ENCODE assay signal across 8 cellular contexts in the genomic region with DNA sequence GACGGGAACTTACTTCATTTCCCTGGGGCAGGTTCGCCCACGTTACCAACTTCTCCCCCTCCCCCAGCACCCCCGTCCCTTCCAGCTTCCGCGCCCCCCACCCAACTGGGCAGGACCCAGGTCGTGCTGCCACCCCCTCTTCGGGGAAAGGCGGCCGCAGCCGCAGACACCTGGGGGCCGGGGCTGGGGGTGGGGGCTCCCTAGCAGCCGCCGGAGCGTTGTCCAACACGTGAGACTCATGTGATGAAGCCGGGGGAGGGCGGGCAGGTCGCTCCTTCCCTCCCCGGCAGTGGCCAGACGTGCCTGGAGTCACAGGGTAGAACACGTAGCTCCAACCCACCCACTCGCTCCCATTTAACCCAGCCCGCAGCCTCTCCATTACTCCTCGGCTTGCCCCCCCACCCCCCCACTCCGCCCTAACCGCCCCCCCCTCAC. TPM values are rescaled to one million over a fixed set of nuclear protein-coding genes. Genes with fewer than 3 reads are reported as not detected.
DNase-seq lines count a peak whose midpoint lies in the region; ATAC-seq and TF ChIP-seq lines count a peak whose summit lies in the region.

No MANE protein-coding gene starts in this region.

- CTCF ChIA-PET in activated naive CD4-positive, alpha-beta T cell treated with anti-CD3 and anti-CD28 coated beads, Interleukin-2, amount 10 ng/mL, durations not matched to agents 7 days and 5 days (lab: Charles Lee) = interaction anchor here (0.7 to 11.3 kb wide), 18 partner anchors 41 to 266 kb away, joined by 3 to 158 read pairs (median 7); no protein-coding TSS in a partner anchor

- peaks cover 49% of the 10 kb centered on the region for H3K36me3 Mint-ChIP-seq in activated naive CD4-positive, alpha-beta T cell treated with anti-CD3 and anti-CD28 coated beads, Interleukin-2, amount 10 ng/mL, durations not matched to agents 7 days and 5 days

- no peak for TF ChIP-seq CTCF in DOHH2 (IDR thresholded peaks at IDR 0.05; ENCODE audit: low read depth, low read length, poor library complexity, severe bottlenecking)
- no peak for TF ChIP-seq CTCF in tibial artery (IDR thresholded peaks at IDR 0.05)

- peaks cover 59% of the 10 kb centered on the region for H3K4me1 ChIP-seq in DOHH2 (ENCODE audit: control insufficient read depth, low read length)
- peaks cover 16% of the 10 kb centered on the region for H3K4me1 ChIP-seq in SJCRH30
- H3K4me1 ChIP-seq in tibial artery = peaks cover 0 to 51% (median 37%) of the 10 kb centered on the region in 4 donors

- H3K4me3 ChIP-seq in DOHH2 (ENCODE audit: low read length) (peak overlapping the region; percentile 74), SJCRH30 (peak overlapping the region; percentile 67), tibial artery (peak overlapping the region; percentile 60 to 85)

- DNase-seq in SJCRH30 (peak; percentile 86 to 87), germinal center (ENCODE audit: low spot score) (peak; percentile 63), nucleus accumbens (lab: John Stamatoyannopoulos, UW) (peak; percentile 45 to 93 (median 84)), tibial artery (peak; percentile 97 to 98)
- peak; percentile 97 for DNase-seq in activated naive CD4-positive, alpha-beta T cell treated with anti-CD3 and anti-CD28 coated beads, Interleukin-2, amount 10 ng/mL, durations not matched to agents 7 days and 5 days

- H3K27me3 Mint-ChIP-seq in activated naive CD4-positive, alpha-beta T cell treated with anti-CD3 and anti-CD28 coated beads, Interleukin-2, amount 10 ng/mL, durations not matched to agents 7 days and 5 days = no peaks in the 10 kb centered on the region

- TF ChIP-seq RAD21 in Ishikawa (IDR thresholded peaks at IDR 0.05; ENCODE audit: low read depth) = no peak

- H3K9me3 ChIP-seq in DOHH2 (ENCODE audit: control insufficient read depth, insufficient read depth, low read length) (no peaks in the 10 kb centered on the region), SJCRH30 (replicated peaks) (no peaks in the 10 kb centered on the region), tibial artery (no peaks in the 10 kb centered on the region)

- H3K4me1 Mint-ChIP-seq in activated naive CD4-positive, alpha-beta T cell treated with anti-CD3 and anti-CD28 coated beads, Interleukin-2, amount 10 ng/mL, durations not matched to agents 7 days and 5 days = peaks cover 56% of the 10 kb centered on the region

- H3K27ac ChIP-seq in DOHH2 (ENCODE audit: low read depth, low read length) (peak overlapping the region; percentile 45), SJCRH30 (peak overlapping the region; percentile 79), tibial artery (peak overlapping the region; percentile 95 to 99)

- no peaks in the 10 kb centered on the region for H3K9me2 ChIP-seq in DOHH2 (replicated peaks; ENCODE audit: control insufficient read depth, low read length)

- H3K27me3 ChIP-seq in DOHH2 (ENCODE audit: control insufficient read depth, low read length) = peaks cover 74% of the 10 kb centered on the region
- H3K27me3 ChIP-seq in SJCRH30 = no peaks in the 10 kb centered on the region
- no peaks in the 10 kb centered on the region for H3K27me3 ChIP-seq in tibial artery

- H3K4me3 Mint-ChIP-seq in activated naive CD4-positive, alpha-beta T cell treated with anti-CD3 and anti-CD28 coated beads, Interleukin-2, amount 10 ng/mL, durations not matched to agents 7 days and 5 days = peak overlapping the region; percentile 97

- H3K9me3 Mint-ChIP-seq in activated naive CD4-positive, alpha-beta T cell treated with anti-CD3 and anti-CD28 coated beads, Interleukin-2, amount 10 ng/mL, durations not matched to agents 7 days and 5 days = no peaks in the 10 kb centered on the region

- 0 out of 2 replicates have a peak, but pooled peaks cover 2% of the 10 kb centered on the region for H3F3A ChIP-seq in DOHH2 (ENCODE audit: control insufficient read depth, insufficient read depth)

- TF ChIP-seq EP300 in Ishikawa (IDR thresholded peaks at IDR 0.05; ENCODE audit: borderline replicate concordance) = no peak

- 0 out of 2 replicates have a peak, but pooled peaks cover 8% of the 10 kb centered on the region for H4K20me1 ChIP-seq in DOHH2 (ENCODE audit: control insufficient read depth, insufficient read depth, low read depth, low read length)

- intact Hi-C loops in tibial artery (cut with DNase I; ENCODE audit: low total_unique reads) = loop anchor here (2.0 to 10.0 kb wide), 2 partner anchors 84 to 170 kb away; no protein-coding TSS in a partner anchor

- H3K79me2 ChIP-seq in DOHH2 (ENCODE audit: control insufficient read depth, low read length) = no peaks in the 10 kb centered on the region

- ATAC-seq in GM21717 (IDR thresholded peaks at IDR 0.05; ENCODE audit: unreplicated experiment) = peak; percentile 44

- H3K27ac Mint-ChIP-seq in activated naive CD4-positive, alpha-beta T cell treated with anti-CD3 and anti-CD28 coated beads, Interleukin-2, amount 10 ng/mL, durations not matched to agents 7 days and 5 days = peak overlapping the region; percentile 99

- H3K4me2 ChIP-seq in DOHH2 (ENCODE audit: low read length) = peak overlapping the region; percentile 85

- H3K36me3 ChIP-seq in DOHH2 (ENCODE audit: control insufficient read depth, low read length) = peaks cover 10% of the 10 kb centered on the region; the same call in 1 of the 2 replicates
- H3K36me3 ChIP-seq in SJCRH30 = no peaks in the 10 kb centered on the region
- H3K36me3 ChIP-seq in tibial artery = peaks cover 0 to 12% (median 12%) of the 10 kb centered on the region in 3 donors

TF ChIP-seq in Ishikawa, 13 proteins besides CTCF, POLR2A, EP300 and RAD21:
- TF ChIP-seq, protein P1, sequence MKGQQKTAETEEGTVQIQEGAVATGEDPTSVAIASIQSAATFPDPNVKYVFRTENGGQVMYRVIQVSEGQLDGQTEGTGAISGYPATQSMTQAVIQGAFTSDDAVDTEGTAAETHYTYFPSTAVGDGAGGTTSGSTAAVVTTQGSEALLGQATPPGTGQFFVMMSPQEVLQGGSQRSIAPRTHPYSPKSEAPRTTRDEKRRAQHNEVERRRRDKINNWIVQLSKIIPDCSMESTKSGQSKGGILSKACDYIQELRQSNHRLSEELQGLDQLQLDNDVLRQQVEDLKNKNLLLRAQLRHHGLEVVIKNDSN (IDR thresholded peaks at IDR 0.05) = peak; percentile 79
- TF ChIP-seq TCF12 (IDR thresholded peaks at IDR 0.05; ENCODE audit: low read depth) = no peak
TF ChIP-seq in Ishikawa: peak in this region for 1.

RNA-seq across cellular contexts. Expression of a gene that starts 0.3 kb away (rescaled TPM):
- total RNA-seq in SJCRH30 (2014; rRNA removed; shearing (Covaris generic)) = 6.3 and 10.8 TPM in 2 replicates

Comparison
In these comparisons a context has a peak if more than half of its experiments do, and no peak if none do; other contexts are left out.
1. Peak in every context shown above with its lines: DNase-seq, ATAC-seq, H3K4me3 ChIP-seq and H3K27ac ChIP-seq.
2. H3K27ac ChIP-seq: peak in every context shown above with its lines; median percentile 97 in tibial artery; 79 in SJCRH30; 45 in DOHH2.